ENCODE assay signal across 8 cellular contexts in the genomic region with DNA sequence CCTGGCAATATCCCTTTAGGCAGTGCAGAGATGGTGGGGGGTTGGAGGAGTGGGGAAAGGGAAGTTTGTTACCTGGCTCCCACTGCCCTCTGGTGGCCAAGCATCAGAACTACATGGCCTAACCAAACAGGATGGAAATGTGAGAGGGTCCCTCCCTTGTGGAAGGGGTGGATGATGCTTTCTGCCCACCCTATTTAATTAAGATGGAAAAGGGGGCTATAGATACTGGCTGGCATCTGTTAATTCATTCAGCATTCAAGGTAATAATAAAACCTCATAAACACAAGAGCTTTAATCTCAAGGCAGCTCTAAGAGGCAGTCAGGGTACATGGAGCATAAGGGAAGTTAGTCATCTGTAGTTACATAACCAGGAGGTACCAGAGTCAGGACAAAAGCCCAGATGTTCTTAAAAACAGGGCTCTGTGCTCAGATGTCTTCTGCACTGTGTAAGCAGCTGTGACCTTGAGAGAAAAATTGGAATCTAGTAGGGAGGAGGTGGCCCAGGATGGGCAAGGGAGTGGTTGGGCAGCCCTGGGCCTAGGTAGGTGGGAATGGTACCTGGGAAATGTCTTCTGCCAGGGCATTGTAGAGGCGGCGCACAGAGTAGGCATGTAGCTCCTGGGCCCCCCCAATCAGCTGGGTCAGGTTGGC. TPM values are rescaled to one million over a fixed set of nuclear protein-coding genes. Genes with fewer than 3 reads are reported as not detected.
DNase-seq lines count a peak whose midpoint lies in the region; ATAC-seq, FAIRE-seq and TF ChIP-seq lines count a peak whose summit lies in the region.

No MANE protein-coding gene starts in this region.

- no peak for TF ChIP-seq POLR2A in body of pancreas (IDR thresholded peaks at IDR 0.05)

- 85 to 92% methylated on average over 2 of the region's 2 CpGs for WGBS in body of pancreas, 2 donors

- peaks cover 23% of the 10 kb centered on the region for H3K4me1 Mint-ChIP-seq in T-helper 2 cell treated with Interferon-gamma antibody and Interleukin-4, amounts not matched to agents 5 μg/mL and 100 μg/mL, for 36 hours (ENCODE audit: low read depth)

- no peak for ATAC-seq in body of pancreas
- peak; percentile 42 for ATAC-seq in left lung
- ATAC-seq in stimulated activated naive CD8-positive, alpha-beta T cell treated with anti-CD3 and anti-CD28 coated beads, Interleukin-15, Interleukin-2, amounts not matched to agents 100 U/mL and 50 U/mL, for 24 hours, result no peak

- intact Hi-C loops in body of pancreas (cut with DNase I) (loop anchor here (5.0 to 10.0 kb wide), 2 partner anchors 81 to 238 kb away; partner anchors contain the start of gene PABPN1), left lung (cut with DNase I) (loop anchor here in 1 of 2 donors (5.0 kb wide), 1 partner anchor 86 kb away; no protein-coding TSS in a partner anchor)

- no peak overlapping the region for H3K27ac Mint-ChIP-seq in T-helper 2 cell treated with Interferon-gamma antibody and Interleukin-4, amounts not matched to agents 5 μg/mL and 100 μg/mL, for 36 hours

- TF ChIP-seq CTCF in body of pancreas (IDR thresholded peaks at IDR 0.05), result peak; percentile 68 to 90 (median 84)
- TF ChIP-seq CTCF in left lung (IDR thresholded peaks at IDR 0.05), result peak; percentile 80 to 95

- H3K9me3 Mint-ChIP-seq in T-helper 2 cell treated with Interferon-gamma antibody and Interleukin-4, amounts not matched to agents 5 μg/mL and 100 μg/mL, for 36 hours, result no peaks in the 10 kb centered on the region

- H3K36me3 Mint-ChIP-seq in T-helper 2 cell treated with Interferon-gamma antibody and Interleukin-4, amounts not matched to agents 5 μg/mL and 100 μg/mL, for 36 hours (ENCODE audit: low read depth), result peaks cover 58% of the 10 kb centered on the region

- H3K9me3 ChIP-seq in body of pancreas (no peaks in the 10 kb centered on the region), left lung (no peaks in the 10 kb centered on the region)

- H3K27me3 Mint-ChIP-seq in T-helper 2 cell treated with Interferon-gamma antibody and Interleukin-4, amounts not matched to agents 5 μg/mL and 100 μg/mL, for 36 hours (ENCODE audit: low read depth), result no peaks in the 10 kb centered on the region

- H3K4me3 Mint-ChIP-seq in T-helper 2 cell treated with Interferon-gamma antibody and Interleukin-4, amounts not matched to agents 5 μg/mL and 100 μg/mL, for 36 hours, result no peak overlapping the region

- H3K4me1 ChIP-seq in body of pancreas, result peaks cover 25% of the 10 kb centered on the region
- peaks cover 9 to 30% of the 10 kb centered on the region in 2 donors for H3K4me1 ChIP-seq in left lung

- no peak for FAIRE-seq in HTR-8/SVneo (lab: Jason Lieb, UNC)

- H3K4me3 ChIP-seq in body of pancreas, result no peak overlapping the region
- H3K4me3 ChIP-seq in left lung, result no peak overlapping the region

- H3K27me3 ChIP-seq in body of pancreas (no peaks in the 10 kb centered on the region), left lung (no peaks in the 10 kb centered on the region)

- DNase-seq in GDM1 (lab: John Stamatoyannopoulos, UW) (peak; percentile 19), LHCN-M2 (ENCODE audit: low read depth) (peak; percentile 26), body of pancreas (peak; percentile 52 to 67 (median 58)), left lung (no peak), HTR-8/SVneo (ENCODE audit: insufficient read length, low spot score) (no peak), GOT3 (lab: John Stamatoyannopoulos, UW) (no peak)
- DNase-seq in T-helper 2 cell treated with Interferon-gamma antibody and Interleukin-4, amounts not matched to agents 5 μg/mL and 100 μg/mL, for 36 hours (ENCODE audit: low spot score), result peak; percentile 31
- peak; percentile 64 for DNase-seq in stimulated activated naive CD8-positive, alpha-beta T cell treated with anti-CD3 and anti-CD28 coated beads, Interleukin-15, Interleukin-2, amounts not matched to agents 100 U/mL and 50 U/mL, for 24 hours

- H3K36me3 ChIP-seq in body of pancreas (replicated peaks in 1 of 2; ENCODE audit: insufficient read depth in 1 of 2, low read depth in 2 of 2), result peaks cover 0 to 13% of the 10 kb centered on the region in 2 donors
- peaks cover 0 to 76% of the 10 kb centered on the region in 2 donors for H3K36me3 ChIP-seq in left lung

- H3K27ac ChIP-seq in body of pancreas, result no peak overlapping the region
- no peak overlapping the region for H3K27ac ChIP-seq in left lung

RNA-seq across cellular contexts. Expression of gene AP1G2, which starts 4.6 kb away (rescaled TPM):
- total RNA-seq in LHCN-M2 (2014; rRNA removed) (9.2 and 11.7 TPM in 2 replicates), body of pancreas (100 to 1,000 TPM; 150 to 237 TPM), left lung (100 to 1,000 TPM in 1 of 2 donors, 10 to 100 TPM in 1; 93.7 to 121 TPM)
- polyA plus RNA-seq in LHCN-M2 (2012), result 9.4 TPM

RNA-seq across cellular contexts. Expression of gene THTPA, which starts 6.9 kb away (rescaled TPM):
- total RNA-seq in LHCN-M2 (2014; rRNA removed) (17.4 and 25.6 TPM in 2 replicates), body of pancreas (10 to 100 TPM; 11.7 to 43.2 TPM), left lung (10 to 100 TPM; 15.2 to 20.3 TPM)
- polyA plus RNA-seq in LHCN-M2 (2012), result 14.4 TPM

RNA-seq across cellular contexts. Expression of gene ZFHX2, which starts 11.4 kb away (rescaled TPM):
- total RNA-seq in LHCN-M2 (2014; rRNA removed), result 0.29 and 0.32 TPM in 2 replicates
- polyA plus RNA-seq in LHCN-M2 (2012), result 0.16 TPM
- total RNA-seq in body of pancreas, result 1 to 10 TPM in 1 of 2 donors, under 1 TPM in 1; 0.33 to 1.6 TPM
- 1 to 10 TPM; 2.9 to 3.1 TPM for total RNA-seq in left lung

RNA-seq across cellular contexts. Expression of gene JPH4, which starts 15.6 kb away (rescaled TPM):
- total RNA-seq in LHCN-M2 (2014; rRNA removed) (not detected in 2 replicates), body of pancreas (under 1 TPM; 0.52 to 0.99 TPM), left lung (1 to 10 TPM; 1.3 TPM)
- polyA plus RNA-seq in LHCN-M2 (2012), result 0.01 TPM

Comparison
In these comparisons a context has a peak if more than half of its experiments do, and no peak if none do; other contexts are left out.
1. DNase-seq: peak in GDM1 (single experiment), LHCN-M2 (single experiment), T-helper 2 cell treated with Interferon-gamma antibody and Interleukin-4, amounts not matched to agents 5 μg/mL and 100 μg/mL, for 36 hours (single experiment), body of pancreas (4 of 4) and stimulated activated naive CD8-positive, alpha-beta T cell treated with anti-CD3 and anti-CD28 coated beads, Interleukin-15, Interleukin-2, amounts not matched to agents 100 U/mL and 50 U/mL, for 24 hours (single experiment); none in left lung (0 of 2), HTR-8/SVneo (single experiment) and GOT3 (single experiment).